In the genomic region with DNA sequence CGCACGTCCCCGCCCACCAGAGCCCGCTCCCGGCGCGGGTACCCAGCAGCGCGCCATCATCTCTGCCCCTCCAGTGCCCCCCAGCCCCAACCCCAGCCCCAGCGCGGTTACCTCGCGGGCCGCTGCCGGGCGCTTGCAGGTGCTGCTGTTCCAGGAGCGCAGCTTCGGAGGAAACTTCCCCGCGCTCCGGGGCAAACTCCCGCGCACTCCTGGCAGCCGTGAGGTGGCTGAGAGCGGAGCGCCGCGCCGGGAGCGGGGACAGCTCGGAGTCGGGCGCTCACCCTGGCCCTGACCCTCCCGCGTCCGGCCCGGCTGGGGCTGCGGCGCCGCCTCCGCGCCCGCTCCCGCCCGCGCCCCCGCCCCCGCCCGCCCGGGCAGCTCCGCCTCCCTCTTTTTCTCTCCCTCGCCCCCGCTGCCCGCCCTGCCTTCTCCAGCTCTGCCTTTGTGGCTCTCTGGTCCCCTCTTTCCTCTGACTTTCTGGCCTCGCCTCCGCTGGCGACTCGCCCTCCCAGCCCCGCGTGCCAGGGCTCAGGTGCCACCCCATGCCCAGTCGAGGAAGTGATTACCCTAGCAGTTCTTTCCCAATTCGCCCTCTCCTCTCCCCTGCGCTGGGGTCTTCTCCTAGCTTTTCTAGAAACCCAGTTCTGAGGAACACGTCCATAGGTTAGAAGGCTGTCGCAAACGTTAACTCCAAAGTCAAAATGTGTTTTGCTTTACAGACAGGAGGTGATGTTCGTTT, we compare ENCODE assay signal across 9 cellular contexts. TPM values are rescaled to one million over a fixed set of nuclear protein-coding genes. Genes with fewer than 3 reads are reported as not detected.
DNase-seq lines count a peak whose midpoint lies in the region; TF ChIP-seq lines count a peak whose summit lies in the region.
"Had no signal": no experiment of that assay in that cellular context is flagged by ENCODE, and none has a peak within 500 bp of the region (broad histone marks: within the 10 kb centered on the region; RNA-seq: fewer than 3 reads in every experiment).

Gene CHST9 (minus strand): TSS at position 284 of the 739 bp plus-strand sequence. CDS start 42,499 bp downstream, outside the sequence.

- TF ChIP-seq CTCF in mammary epithelial cell (conservative IDR thresholded peaks at IDR 0.05 in 1 of 2, IDR thresholded peaks at IDR 0.05 in 1 of 2; ENCODE audit: extremely low read depth in 1 of 2, insufficient read depth in 1 of 2, low read depth in 1 of 2, low read length in 2 of 2) (no peak), liver (IDR thresholded peaks at IDR 0.05; ENCODE audit: low read depth, low read length, missing input control) (no peak)

- BruUV-seq in mammary epithelial cell (replicated peaks; lab: Mats Ljungman, UMichigan), result no TSS peak

- no peaks in the 10 kb centered on the region for H3K4me1 Mint-ChIP-seq in immature natural killer cell

- no peaks in the 10 kb centered on the region for H3K36me3 Mint-ChIP-seq in immature natural killer cell

- CTCF ChIA-PET in mammary epithelial cell (lab: Charles Lee; ENCODE audit: low non-redundant PET), result no interaction called here

- H3K4me1 ChIP-seq in mammary epithelial cell (ENCODE audit: insufficient read depth, low read length), result peaks cover 6% of the 10 kb centered on the region
- peaks cover 0 to 22% (median 7%) of the 10 kb centered on the region in 4 donors for H3K4me1 ChIP-seq in liver (ENCODE audit: control insufficient read depth in 4 of 4, insufficient read depth in 4 of 4, low read length in 3 of 4)
- H3K4me1 ChIP-seq in urinary bladder (ENCODE audit: insufficient read depth), result no peaks in the 10 kb centered on the region

- H3K27me3 ChIP-seq in mammary epithelial cell (ENCODE audit: insufficient read depth, low read length) (peaks cover 18% of the 10 kb centered on the region), liver (ENCODE audit: control insufficient read depth in 4 of 4, insufficient read depth in 4 of 4, low read length in 3 of 4) (no peaks in the 10 kb centered on the region)

- peak within 1 kb of the TSS; percentile 94 for H3K4me2 ChIP-seq in mammary epithelial cell (ENCODE audit: insufficient read depth, low read depth, low read length)

- 35% methylated on average over 7 of the region's 67 CpGs for WGBS in mammary epithelial cell (ENCODE audit: low coverage, missing lambda C conversion rate)
- WGBS in liver, result 2% methylated on average over 67 of the region's 67 CpGs
- WGBS in urinary bladder, result 3% methylated on average over 63 of the region's 67 CpGs

- H4K20me1 ChIP-seq in mammary epithelial cell (ENCODE audit: insufficient read depth, low read length), result no peaks in the 10 kb centered on the region

- H3K27ac Mint-ChIP-seq in immature natural killer cell, result no peak within 1 kb of the TSS
- H3K27ac Mint-ChIP-seq: activated T-cell treated with anti-CD3 and anti-CD28 coated beads, Interleukin-2, amount 50 U/mL, for 24 hours had no signal

- H3K36me3 ChIP-seq in mammary epithelial cell (ENCODE audit: insufficient read depth, low read length) (no peaks in the 10 kb centered on the region), liver (ENCODE audit: control insufficient read depth in 4 of 4, insufficient read depth in 3 of 4, low read depth in 1 of 4, low read length in 3 of 4) (no peaks in the 10 kb centered on the region), urinary bladder (ENCODE audit: insufficient read depth) (no peaks in the 10 kb centered on the region)

- no peaks in the 10 kb centered on the region for H3K79me2 ChIP-seq in mammary epithelial cell (ENCODE audit: insufficient read depth, low read length)

- DNase-seq in NCI-H2227 (lab: John Stamatoyannopoulos, UW; ENCODE audit: unreplicated experiment), result peak; percentile 27
- no peak for DNase-seq in NCI-H2227 treated with DMSO at 0.1 percent for 48 hours (lab: John Stamatoyannopoulos, UW)
- DNase-seq in mammary epithelial cell, result peak; percentile 6
- no peak for DNase-seq in superior temporal gyrus (ENCODE audit: extremely low spot score)
- DNase-seq in immature natural killer cell, result no peak
- DNase-seq in GM19240 (ENCODE audit: insufficient read length, low spot score), result no peak
- DNase-seq: activated T-cell treated with anti-CD3 and anti-CD28 coated beads, Interleukin-2, amount 50 U/mL, for 24 hours had no signal

- H3K9me3 Mint-ChIP-seq in immature natural killer cell, result peaks cover 10 to 24% (median 15%) of the 10 kb centered on the region in 6 donors

- H3K4me3 Mint-ChIP-seq in immature natural killer cell, result no peak within 1 kb of the TSS
- H3K4me3 Mint-ChIP-seq: activated T-cell treated with anti-CD3 and anti-CD28 coated beads, Interleukin-2, amount 50 U/mL, for 24 hours had no signal

- dilution Hi-C loops in mammary epithelial cell (cut with HindIII; ENCODE audit: low sequenced_read_pairs), result no loop called here

- no peak within 1 kb of the TSS for H3K9ac ChIP-seq in mammary epithelial cell (ENCODE audit: insufficient read depth, low read length)
- peak within 1 kb of the TSS in 1 of 2 donors; percentile 38 for H3K9ac ChIP-seq in liver (ENCODE audit: low read depth in 1 of 2, low read length in 2 of 2)

- H3K27me3 Mint-ChIP-seq in immature natural killer cell (ENCODE audit: low read depth in 3 of 3), result peaks cover 3 to 6% (median 5%) of the 10 kb centered on the region in 3 donors

- TF ChIP-seq RAD21 in liver (IDR thresholded peaks at IDR 0.05), result peak in 1 of 2 donors; percentile 20

- intact Hi-C loops in mammary epithelial cell (cut with micrococcal nuclease), result no loop called here

- H3K4me3 ChIP-seq in mammary epithelial cell (replicated peaks in 1 of 3; ENCODE audit: insufficient read depth in 1 of 3, low read depth in 2 of 3, low read length in 3 of 3) (peak within 1 kb of the TSS in 2 of 3 experiments; percentile 32 to 34), liver (ENCODE audit: low read depth in 1 of 3, low read length in 3 of 3) (peak within 1 kb of the TSS; percentile 41 to 75 (median 63)), urinary bladder (ENCODE audit: low read depth, low read length) (peak within 1 kb of the TSS; percentile 67)

- in situ Hi-C loops in mammary epithelial cell (cut with MboI; ENCODE audit: low sequenced_read_pairs in 2 of 2), result no loop called here

- H3K9me3 ChIP-seq in mammary epithelial cell (replicated peaks; ENCODE audit: insufficient read depth, low read length) (no peaks in the 10 kb centered on the region), liver (ENCODE audit: control insufficient read depth in 4 of 4, low read length in 3 of 4) (no peaks in the 10 kb centered on the region)

- H3K27ac ChIP-seq in mammary epithelial cell (ENCODE audit: insufficient read depth, low read depth, low read length) (no peak within 1 kb of the TSS), liver (ENCODE audit: low read depth in 1 of 2, low read length in 2 of 2) (peak within 1 kb of the TSS; percentile 26 to 41), urinary bladder (ENCODE audit: low read depth) (no peak within 1 kb of the TSS)

- H2AFZ ChIP-seq in mammary epithelial cell (ENCODE audit: low read depth, low read length), result peak within 1 kb of the TSS; percentile 61

TF ChIP-seq in liver, 16 proteins besides CTCF, POLR2A, EP300 and RAD21 (continues in another document):
- TF ChIP-seq RXRA (IDR thresholded peaks at IDR 0.05) (no peak), YY1 (IDR thresholded peaks at IDR 0.05) (no peak), FOXA2 (IDR thresholded peaks at IDR 0.05) (no peak), SP1 (IDR thresholded peaks at IDR 0.05) (no peak), EGR1 (IDR thresholded peaks at IDR 0.05; ENCODE audit: low read depth in 2 of 2) (no peak)
- TF ChIP-seq, protein P1, sequence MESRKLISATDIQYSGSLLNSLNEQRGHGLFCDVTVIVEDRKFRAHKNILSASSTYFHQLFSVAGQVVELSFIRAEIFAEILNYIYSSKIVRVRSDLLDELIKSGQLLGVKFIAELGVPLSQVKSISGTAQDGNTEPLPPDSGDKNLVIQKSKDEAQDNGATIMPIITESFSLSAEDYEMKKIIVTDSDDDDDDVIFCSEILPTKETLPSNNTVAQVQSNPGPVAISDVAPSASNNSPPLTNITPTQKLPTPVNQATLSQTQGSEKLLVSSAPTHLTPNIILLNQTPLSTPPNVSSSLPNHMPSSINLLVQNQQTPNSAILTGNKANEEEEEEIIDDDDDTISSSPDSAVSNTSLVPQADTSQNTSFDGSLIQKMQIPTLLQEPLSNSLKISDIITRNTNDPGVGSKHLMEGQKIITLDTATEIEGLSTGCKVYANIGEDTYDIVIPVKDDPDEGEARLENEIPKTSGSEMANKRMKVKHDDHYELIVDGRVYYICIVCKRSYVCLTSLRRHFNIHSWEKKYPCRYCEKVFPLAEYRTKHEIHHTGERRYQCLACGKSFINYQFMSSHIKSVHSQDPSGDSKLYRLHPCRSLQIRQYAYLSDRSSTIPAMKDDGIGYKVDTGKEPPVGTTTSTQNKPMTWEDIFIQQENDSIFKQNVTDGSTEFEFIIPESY (IDR thresholded peaks at IDR 0.05), result no peak
- TF ChIP-seq, protein P2, sequence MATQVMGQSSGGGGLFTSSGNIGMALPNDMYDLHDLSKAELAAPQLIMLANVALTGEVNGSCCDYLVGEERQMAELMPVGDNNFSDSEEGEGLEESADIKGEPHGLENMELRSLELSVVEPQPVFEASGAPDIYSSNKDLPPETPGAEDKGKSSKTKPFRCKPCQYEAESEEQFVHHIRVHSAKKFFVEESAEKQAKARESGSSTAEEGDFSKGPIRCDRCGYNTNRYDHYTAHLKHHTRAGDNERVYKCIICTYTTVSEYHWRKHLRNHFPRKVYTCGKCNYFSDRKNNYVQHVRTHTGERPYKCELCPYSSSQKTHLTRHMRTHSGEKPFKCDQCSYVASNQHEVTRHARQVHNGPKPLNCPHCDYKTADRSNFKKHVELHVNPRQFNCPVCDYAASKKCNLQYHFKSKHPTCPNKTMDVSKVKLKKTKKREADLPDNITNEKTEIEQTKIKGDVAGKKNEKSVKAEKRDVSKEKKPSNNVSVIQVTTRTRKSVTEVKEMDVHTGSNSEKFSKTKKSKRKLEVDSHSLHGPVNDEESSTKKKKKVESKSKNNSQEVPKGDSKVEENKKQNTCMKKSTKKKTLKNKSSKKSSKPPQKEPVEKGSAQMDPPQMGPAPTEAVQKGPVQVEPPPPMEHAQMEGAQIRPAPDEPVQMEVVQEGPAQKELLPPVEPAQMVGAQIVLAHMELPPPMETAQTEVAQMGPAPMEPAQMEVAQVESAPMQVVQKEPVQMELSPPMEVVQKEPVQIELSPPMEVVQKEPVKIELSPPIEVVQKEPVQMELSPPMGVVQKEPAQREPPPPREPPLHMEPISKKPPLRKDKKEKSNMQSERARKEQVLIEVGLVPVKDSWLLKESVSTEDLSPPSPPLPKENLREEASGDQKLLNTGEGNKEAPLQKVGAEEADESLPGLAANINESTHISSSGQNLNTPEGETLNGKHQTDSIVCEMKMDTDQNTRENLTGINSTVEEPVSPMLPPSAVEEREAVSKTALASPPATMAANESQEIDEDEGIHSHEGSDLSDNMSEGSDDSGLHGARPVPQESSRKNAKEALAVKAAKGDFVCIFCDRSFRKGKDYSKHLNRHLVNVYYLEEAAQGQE (IDR thresholded peaks at IDR 0.05), result no peak

RNA-seq across cellular contexts. Expression of gene CHST9, which starts in this region (rescaled TPM):
- under 1 TPM in 1 of 2 donors, not detected in 1; 0.17 TPM for total RNA-seq in mammary epithelial cell
- not detected for polyA plus RNA-seq in mammary epithelial cell
- not detected for polyA minus RNA-seq in mammary epithelial cell
- 1 to 10 TPM in 1 of 2 donors, under 1 TPM in 1; 0.42 to 6.4 TPM for total RNA-seq in liver
- polyA plus RNA-seq in liver, result 1 to 10 TPM; 1.1 to 1.6 TPM
- total RNA-seq in urinary bladder, result 7.0 TPM
- polyA plus RNA-seq in urinary bladder, result 0.38 TPM
- not detected for polyA plus RNA-seq in immature natural killer cell

Comparison
In these comparisons a context has a peak if more than half of its experiments do, and no peak if none do; other contexts are left out.
1. Peak in DNase-seq, H3K4me3 ChIP-seq and H3K4me2 ChIP-seq in mammary epithelial cell; RNA of the gene not detected or under 1 TPM.
2. H3K27ac ChIP-seq: peak in liver (2 of 2); none in mammary epithelial cell (single experiment) and urinary bladder (single experiment).
3. Peak in every context shown above with its lines, with median percentiles within 50 percentile points of each other: H3K4me3 ChIP-seq.